ENCODE assay signal across 14 cellular contexts in genomic region chr1:12580054-12580887, GRCh38. TPM values are rescaled to one million over a fixed set of nuclear protein-coding genes. Genes with fewer than 3 reads are reported as not detected.
DNase-seq lines count a peak whose midpoint lies in the region; ATAC-seq and TF ChIP-seq lines count a peak whose summit lies in the region.
"Had no signal": no experiment of that assay in that cellular context is flagged by ENCODE, and none has a peak within 500 bp of the region (broad histone marks: within the 10 kb centered on the region; RNA-seq: fewer than 3 reads in every experiment).

No MANE protein-coding gene starts in this region.

- intact Hi-C loops in mucosa of descending colon (cut with DNase I, micrococcal nuclease) (no loop called here), upper lobe of right lung (cut with DNase I) (no loop called here)

- H3K27me3 ChIP-seq in upper lobe of right lung: no peaks in the 10 kb centered on the region
- H3K27me3 ChIP-seq: neutrophil had no signal

- no peak overlapping the region for H3K4me3 ChIP-seq in mucosa of descending colon
- H3K4me3 ChIP-seq in upper lobe of right lung: no peak overlapping the region

- peaks cover 2% of the 10 kb centered on the region for H3K4me1 ChIP-seq in mucosa of descending colon (ENCODE audit: low read depth)
- H3K4me1 ChIP-seq in upper lobe of right lung: no peaks in the 10 kb centered on the region

- no peak for TF ChIP-seq CTCF in mucosa of descending colon (IDR thresholded peaks at IDR 0.05)
- TF ChIP-seq CTCF in upper lobe of right lung (IDR thresholded peaks at IDR 0.05): no peak

- peak overlapping the region; percentile 51 for H3K27ac ChIP-seq in upper lobe of right lung
- H3K27ac ChIP-seq: neutrophil had no signal

- H3K36me3 ChIP-seq in mucosa of descending colon (ENCODE audit: low read depth) (no peaks in the 10 kb centered on the region), upper lobe of right lung (peaks cover 57% of the 10 kb centered on the region)
- H3K36me3 ChIP-seq: neutrophil had no signal

- ATAC-seq in mucosa of descending colon: peak; percentile 34
- no peak for ATAC-seq in upper lobe of right lung
- ATAC-seq in HG02642 (IDR thresholded peaks at IDR 0.05; ENCODE audit: poor library complexity, unreplicated experiment): no peak
- ATAC-seq: PC-3 had no signal

- H3K9me3 ChIP-seq in mucosa of descending colon: no peaks in the 10 kb centered on the region
- no peaks in the 10 kb centered on the region for H3K9me3 ChIP-seq in upper lobe of right lung
- H3K9me3 ChIP-seq: neutrophil had no signal

- peak; percentile 45 for DNase-seq in MV-4-11 (lab: John Stamatoyannopoulos, UW)
- peak; percentile 68 for DNase-seq in fibroblast of gingiva (ENCODE audit: low read depth)
- DNase-seq in mucosa of descending colon: no peak
- no peak for DNase-seq in upper lobe of right lung
- no peak for DNase-seq in activated CD4-positive, alpha-beta T cell treated with anti-CD3 and anti-CD28 coated beads for 4 hours
- DNase-seq in kidney tubule cell (ENCODE audit: low spot score): no peak
- no peak for DNase-seq in SW480 (ENCODE audit: low spot score)
- DNase-seq: activated T-cell treated with anti-CD3 and anti-CD28 coated beads, Interleukin-2, amount 50 U/mL, for 24 hours; DMS 273 treated with DMSO at 0.1 percent for 48 hours; PC-3; stimulated activated CD4-positive, alpha-beta T cell treated with anti-CD3 and anti-CD28 coated beads, Interleukin-2, amount 100 ng/mL, for 48 hours; stimulated activated naive CD4-positive, alpha-beta T cell treated with Interleukin-2 at 50 U/mL for 16 hours had no signal

RNA-seq across cellular contexts. Expression of gene DHRS3, which starts 37.7 kb away (rescaled TPM):
- total RNA-seq in mucosa of descending colon (100 to 1,000 TPM in 1 of 3 donors, 10 to 100 TPM in 2; 85.9 to 141 (median 90.1) TPM), upper lobe of right lung (106 TPM)

Comparison
In these comparisons a context has a peak if more than half of its experiments do, and no peak if none do; other contexts are left out.
1. DNase-seq: peak in MV-4-11 (single experiment) and fibroblast of gingiva (single experiment); none in mucosa of descending colon (0 of 3), upper lobe of right lung (single experiment), activated CD4-positive, alpha-beta T cell treated with anti-CD3 and anti-CD28 coated beads for 4 hours (0 of 2), kidney tubule cell (single experiment) and SW480 (single experiment).